In the genomic region with DNA sequence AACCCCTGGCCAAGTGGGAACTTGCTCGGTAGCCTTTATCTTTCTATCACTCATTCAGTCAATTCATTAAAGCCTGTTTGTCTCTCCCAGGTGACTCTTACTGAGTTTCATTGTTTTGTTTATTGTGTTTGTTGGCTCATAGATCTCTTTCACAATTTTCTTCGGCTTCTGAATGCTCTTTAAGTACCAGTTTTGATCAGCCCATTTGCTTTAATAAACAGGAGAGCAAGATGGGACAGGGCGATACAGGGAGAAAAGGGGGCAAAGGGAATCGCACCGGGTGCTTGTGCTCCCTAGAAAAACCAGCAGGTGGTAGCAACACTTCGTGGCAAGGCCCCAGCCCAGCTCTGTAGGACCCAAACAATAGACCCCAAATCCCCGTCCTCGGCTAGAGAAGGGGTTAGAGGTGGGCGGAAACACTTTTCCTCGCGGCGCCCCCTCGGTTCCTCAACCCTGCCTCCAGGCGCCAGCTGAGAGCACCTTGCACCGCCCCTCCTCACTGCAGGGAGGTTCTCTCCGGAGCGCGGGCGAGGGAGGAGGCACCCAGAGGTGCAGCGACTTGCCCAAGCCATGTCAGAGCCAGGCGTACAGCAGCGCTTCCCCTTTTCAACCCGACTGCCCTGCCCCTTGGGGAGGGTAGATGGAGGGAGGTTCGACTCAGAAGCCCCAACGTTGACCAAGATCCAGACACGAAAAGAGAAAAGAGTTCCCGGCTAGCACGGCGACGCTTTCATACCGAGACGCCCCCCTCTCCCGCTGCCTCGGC, we compare ENCODE assay signal across 8 cellular contexts. TPM values are rescaled to one million over a fixed set of nuclear protein-coding genes. Genes with fewer than 3 reads are reported as not detected.
DNase-seq lines count a peak whose midpoint lies in the region; ATAC-seq, FAIRE-seq and TF ChIP-seq lines count a peak whose summit lies in the region.

No MANE protein-coding gene starts in this region.

- peak overlapping the region; percentile 8 to 68 for H3K9ac ChIP-seq in kidney (ENCODE audit: low read length in 2 of 2)

- no peaks in the 10 kb centered on the region for H3K36me3 ChIP-seq in kidney (ENCODE audit: control insufficient read depth in 1 of 2, insufficient read depth in 2 of 2, low read length in 2 of 2)

- peaks cover 0 to 6% of the 10 kb centered on the region in 2 donors for H3K4me1 ChIP-seq in kidney (ENCODE audit: control insufficient read depth in 1 of 2, insufficient read depth in 1 of 2, low read depth in 1 of 2, low read length in 2 of 2)

- CTCF ChIA-PET in WTC11 (lab: Charles Lee) = interaction anchor here (0.6 to 5.3 kb wide), 9 partner anchors 10 to 361 kb away, joined by 3 to 47 read pairs (median 12); no protein-coding TSS in a partner anchor

- H3K4me1 Mint-ChIP-seq in WTC11 = peaks cover 29% of the 10 kb centered on the region

- ATAC-seq in HG02678 (IDR thresholded peaks at IDR 0.05; ENCODE audit: unreplicated experiment) = peak; percentile 87
- peak; percentile 69 for ATAC-seq in WTC11

- H3K4me3 Mint-ChIP-seq in WTC11 = peak overlapping the region; percentile 94

- peaks cover 17% of the 10 kb centered on the region for H3K27me3 Mint-ChIP-seq in WTC11 (ENCODE audit: low read depth)

- H3K9me3 Mint-ChIP-seq in WTC11 = no peaks in the 10 kb centered on the region

- peak overlapping the region; percentile 83 to 89 for H3K4me3 ChIP-seq in kidney (ENCODE audit: low read length in 2 of 2)

- FAIRE-seq in kidney (lab: Jason Lieb, UNC) = no peak

- H3K27ac ChIP-seq in kidney (ENCODE audit: low read depth in 2 of 2, low read length in 2 of 2) = peak overlapping the region in 1 of 2 donors; percentile 48

- no peak for TF ChIP-seq CTCF in WTC11 (IDR thresholded peaks at IDR 0.05)
- TF ChIP-seq CTCF in kidney (IDR thresholded peaks at IDR 0.05; ENCODE audit: borderline replicate concordance, extremely low read depth, insufficient read depth) = peak; percentile 66

- POLR2A ChIA-PET in WTC11 (lab: Charles Lee) = interaction anchor here (0.6 to 0.7 kb wide), 2 partner anchors 334 to 920 kb away, joined by 4 to 8 read pairs; no protein-coding TSS in a partner anchor

- intact Hi-C loops in kidney (cut with DNase I) = loop anchor here (10.0 kb wide), 2 partner anchors 151 to 361 kb away; no protein-coding TSS in a partner anchor

- peak; percentile 9 for DNase-seq in NCI-H1436 (lab: John Stamatoyannopoulos, UW)
- no peak for DNase-seq in NCI-H1436 treated with DMSO at 0.1 percent for 48 hours (lab: John Stamatoyannopoulos, UW)
- DNase-seq in NCI-H1092 (lab: John Stamatoyannopoulos, UW) = peak; percentile 41
- DNase-seq in WTC11 (ENCODE audit: low spot score) = peak; percentile 70
- peak; percentile 61 for DNase-seq in central memory CD4-positive, alpha-beta T cell
- DNase-seq in kidney = peak; percentile 88
- peak; percentile 25 to 50 for DNase-seq in stimulated activated CD4-positive, alpha-beta T cell treated with anti-CD3 and anti-CD28 coated beads, Interleukin-15, amount 100 ng/mL, for 48 hours (ENCODE audit: low read depth in 2 of 2)

- H3K36me3 Mint-ChIP-seq in WTC11 = no peaks in the 10 kb centered on the region

- no peak overlapping the region for H3K27ac Mint-ChIP-seq in WTC11

- H3K9me3 ChIP-seq in kidney (ENCODE audit: control insufficient read depth in 1 of 2, low read length in 2 of 2) = no peaks in the 10 kb centered on the region

TF ChIP-seq in WTC11, 78 proteins besides CTCF, POLR2A, EP300 and RAD21:
- TF ChIP-seq SP1 (CRISPR knock-in tag; conservative IDR thresholded peaks at IDR 0.05) (peak; percentile 40; the same call in 1 of the 2 replicates), MXD4 (CRISPR knock-in tag; IDR thresholded peaks at IDR 0.05; ENCODE audit: borderline replicate concordance) (no peak), ZNF121 (CRISPR knock-in tag; IDR thresholded peaks at IDR 0.05) (peak; percentile 87), ZNF423 (CRISPR knock-in tag; IDR thresholded peaks at IDR 0.05) (peak; percentile 86), HMGXB4 (CRISPR knock-in tag; IDR thresholded peaks at IDR 0.05) (peak; percentile 71; the same call in 1 of the 2 replicates)

RNA-seq across cellular contexts. Expression of gene EPHB6, which starts 1.0 kb away (rescaled TPM):
- total RNA-seq in WTC11 (2021) (13.9 to 15.4 TPM (median 15.1 TPM) in 3 replicates), kidney (17.4 TPM)
- polyA plus RNA-seq in kidney (ENCODE audit: insufficient read depth, low read depth, low replicate concordance) = 10.4 TPM

RNA-seq across cellular contexts. Expression of gene TRPV6, which starts 31.6 kb away (rescaled TPM):
- 0.63 to 2.0 TPM (median 0.80 TPM) in 3 replicates for total RNA-seq in WTC11 (2021)
- total RNA-seq in kidney = 4.4 TPM
- polyA plus RNA-seq in kidney (ENCODE audit: insufficient read depth, low read depth, low replicate concordance) = 5.5 TPM
